In genomic region chr2:157793053-157793612, GRCh38 we compare ENCODE assay signal across 12 cellular contexts.
A peak's percentile ranks its signal among the peaks of the same experiment; 100 is the strongest.
DNase-seq lines count a peak whose midpoint lies in the region; ATAC-seq, FAIRE-seq and TF ChIP-seq lines count a peak whose summit lies in the region.
"Had no signal": no experiment of that assay in that cellular context is flagged by ENCODE, and none has a peak within 500 bp of the region (broad histone marks: within the 10 kb centered on the region; RNA-seq: fewer than 3 reads in every experiment).

No MANE protein-coding gene starts in this region.

- H3K27me3 ChIP-seq in upper lobe of left lung (no peaks in the 10 kb centered on the region), stomach (no peaks in the 10 kb centered on the region)
- H3K27me3 ChIP-seq: BLaER1, ovary had no signal

- no peak overlapping the region for H3K4me3 Mint-ChIP-seq in activated T-cell treated with anti-CD3 and anti-CD28 coated beads, Interleukin-2, amount 50 U/mL, for 72 hours
- no peak overlapping the region for H3K4me3 Mint-ChIP-seq in activated T-helper 2 cell treated with anti-CD3 and anti-CD28 coated beads, Interferon-gamma antibody, Interleukin-2, Interleukin-4, amounts not matched to agents 10 μg/mL and 5 μg/mL and 100 μg/mL, durations not matched to agents 14 hours and 24 hours and 36 hours (ENCODE audit: low read depth)

- H3K4me1 ChIP-seq in kidney (ENCODE audit: control insufficient read depth in 1 of 2, insufficient read depth in 1 of 2, low read depth in 1 of 2, low read length in 2 of 2) (peaks cover 11 to 28% of the 10 kb centered on the region in 2 donors), upper lobe of left lung (peaks cover 11 to 17% (median 12%) of the 10 kb centered on the region in 4 donors), stomach (peaks cover 16 to 46% (median 30%) of the 10 kb centered on the region in 4 donors)
- H3K4me1 ChIP-seq: BLaER1 had no signal

- no peak for FAIRE-seq in kidney (lab: Jason Lieb, UNC)

- H3K36me3 Mint-ChIP-seq in activated T-cell treated with anti-CD3 and anti-CD28 coated beads, Interleukin-2, amount 50 U/mL, for 72 hours (ENCODE audit: insufficient read depth in 2 of 2): peaks cover 0 to 9% of the 10 kb centered on the region in 2 donors
- H3K36me3 Mint-ChIP-seq in activated T-helper 2 cell treated with anti-CD3 and anti-CD28 coated beads, Interferon-gamma antibody, Interleukin-2, Interleukin-4, amounts not matched to agents 10 μg/mL and 5 μg/mL and 100 μg/mL, durations not matched to agents 14 hours and 24 hours and 36 hours (ENCODE audit: low read depth): peaks cover 36% of the 10 kb centered on the region

- DNase-seq in activated T-cell treated with anti-CD3 and anti-CD28 coated beads, Interleukin-2, amount 50 U/mL, for 72 hours: no peak
- DNase-seq in activated T-cell treated with anti-CD3 and anti-CD28 coated beads for 4 hours (no peak), kidney (no peak), upper lobe of left lung (no peak), RPMI8226 (no peak), stomach (no peak)
- no peak for DNase-seq in activated T-helper 2 cell treated with anti-CD3 and anti-CD28 coated beads, Interferon-gamma antibody, Interleukin-2, Interleukin-4, amounts not matched to agents 10 μg/mL and 5 μg/mL and 100 μg/mL, durations not matched to agents 14 hours and 24 hours and 36 hours (ENCODE audit: low spot score)
- DNase-seq in activated CD8-positive, alpha-beta memory T cell treated with anti-CD3 and anti-CD28 coated beads, Interleukin-2, amount 50 U/mL, for 4 hours: no peak
- DNase-seq: left colon, NCI-H82, ovary had no signal

- H3K4me1 Mint-ChIP-seq in activated T-cell treated with anti-CD3 and anti-CD28 coated beads, Interleukin-2, amount 50 U/mL, for 72 hours (ENCODE audit: low read depth): peaks cover 33% of the 10 kb centered on the region
- H3K4me1 Mint-ChIP-seq in activated T-helper 2 cell treated with anti-CD3 and anti-CD28 coated beads, Interferon-gamma antibody, Interleukin-2, Interleukin-4, amounts not matched to agents 10 μg/mL and 5 μg/mL and 100 μg/mL, durations not matched to agents 14 hours and 24 hours and 36 hours (ENCODE audit: low read depth): peaks cover 27% of the 10 kb centered on the region

- H3K36me3 ChIP-seq in kidney (ENCODE audit: control insufficient read depth in 1 of 2, insufficient read depth in 2 of 2, low read length in 2 of 2) (peaks cover 0 to 1% of the 10 kb centered on the region in 2 donors), upper lobe of left lung (peaks cover 0 to 5% (median 0%) of the 10 kb centered on the region in 4 donors), stomach (peaks cover 0 to 10% (median 8%) of the 10 kb centered on the region in 4 donors)
- H3K36me3 ChIP-seq: BLaER1, ovary had no signal

- peak overlapping the region; percentile 64 for H3K27ac Mint-ChIP-seq in activated T-cell treated with anti-CD3 and anti-CD28 coated beads, Interleukin-2, amount 50 U/mL, for 72 hours
- H3K27ac Mint-ChIP-seq in activated T-helper 2 cell treated with anti-CD3 and anti-CD28 coated beads, Interferon-gamma antibody, Interleukin-2, Interleukin-4, amounts not matched to agents 10 μg/mL and 5 μg/mL and 100 μg/mL, durations not matched to agents 14 hours and 24 hours and 36 hours: peak overlapping the region; percentile 34

- no peak overlapping the region for H3K9ac ChIP-seq in kidney (ENCODE audit: low read length in 2 of 2)
- H3K9ac ChIP-seq: BLaER1 had no signal

- H3K27me3 Mint-ChIP-seq in activated T-cell treated with anti-CD3 and anti-CD28 coated beads, Interleukin-2, amount 50 U/mL, for 72 hours (ENCODE audit: low read depth): no peaks in the 10 kb centered on the region
- H3K27me3 Mint-ChIP-seq in activated T-helper 2 cell treated with anti-CD3 and anti-CD28 coated beads, Interferon-gamma antibody, Interleukin-2, Interleukin-4, amounts not matched to agents 10 μg/mL and 5 μg/mL and 100 μg/mL, durations not matched to agents 14 hours and 24 hours and 36 hours (ENCODE audit: low read depth): no peaks in the 10 kb centered on the region

- TF ChIP-seq CTCF in kidney (IDR thresholded peaks at IDR 0.05; ENCODE audit: borderline replicate concordance, extremely low read depth, insufficient read depth): peak; percentile 11
- peak in 4 of 6 experiments; percentile 6 to 17 (median 16) for TF ChIP-seq CTCF in upper lobe of left lung (IDR thresholded peaks at IDR 0.05)
- TF ChIP-seq CTCF in stomach (IDR thresholded peaks at IDR 0.05): peak in 1 of 7 experiments; percentile 30

- TF ChIP-seq EP300 in upper lobe of left lung (IDR thresholded peaks at IDR 0.05) (no peak), stomach (IDR thresholded peaks at IDR 0.05) (no peak)

- intact Hi-C loops in activated T-helper 2 cell treated with anti-CD3 and anti-CD28 coated beads, Interferon-gamma antibody, Interleukin-2, Interleukin-4, amounts not matched to agents 10 μg/mL and 5 μg/mL and 100 μg/mL, durations not matched to agents 14 hours and 24 hours and 36 hours (cut with micrococcal nuclease): no loop called here
- intact Hi-C loops in kidney (cut with DNase I) (no loop called here), stomach (cut with DNase I; ENCODE audit: low total_unique reads) (no loop called here)

- H3K9me3 ChIP-seq in kidney (ENCODE audit: control insufficient read depth in 1 of 2, low read length in 2 of 2): no peaks in the 10 kb centered on the region
- H3K9me3 ChIP-seq in upper lobe of left lung: no peaks in the 10 kb centered on the region
- H3K9me3 ChIP-seq in stomach: no peaks in the 10 kb centered on the region
- H3K9me3 ChIP-seq: BLaER1, ovary had no signal

- H3K27ac ChIP-seq in kidney (ENCODE audit: low read depth in 2 of 2, low read length in 2 of 2) (no peak overlapping the region), upper lobe of left lung (no peak overlapping the region), stomach (no peak overlapping the region)
- H3K27ac ChIP-seq: BLaER1, ovary had no signal

- H3K9me3 Mint-ChIP-seq in activated T-cell treated with anti-CD3 and anti-CD28 coated beads, Interleukin-2, amount 50 U/mL, for 72 hours: no peaks in the 10 kb centered on the region
- H3K9me3 Mint-ChIP-seq in activated T-helper 2 cell treated with anti-CD3 and anti-CD28 coated beads, Interferon-gamma antibody, Interleukin-2, Interleukin-4, amounts not matched to agents 10 μg/mL and 5 μg/mL and 100 μg/mL, durations not matched to agents 14 hours and 24 hours and 36 hours: no peaks in the 10 kb centered on the region

- TF ChIP-seq POLR2A in upper lobe of left lung (IDR thresholded peaks at IDR 0.05) (no peak), stomach (IDR thresholded peaks at IDR 0.05) (no peak)

- H3K4me3 ChIP-seq in kidney (ENCODE audit: low read length in 2 of 2) (no peak overlapping the region), upper lobe of left lung (no peak overlapping the region), stomach (no peak overlapping the region)
- H3K4me3 ChIP-seq: BLaER1, ovary had no signal

- ATAC-seq in activated T-cell treated with anti-CD3 and anti-CD28 coated beads, Interleukin-2, amount 50 U/mL, for 72 hours (replicated peaks in 1 of 2): no peak
- no peak for ATAC-seq in upper lobe of left lung (ENCODE audit: low FRiP score in 2 of 2)
- ATAC-seq: left colon had no signal
